In the genomic region with DNA sequence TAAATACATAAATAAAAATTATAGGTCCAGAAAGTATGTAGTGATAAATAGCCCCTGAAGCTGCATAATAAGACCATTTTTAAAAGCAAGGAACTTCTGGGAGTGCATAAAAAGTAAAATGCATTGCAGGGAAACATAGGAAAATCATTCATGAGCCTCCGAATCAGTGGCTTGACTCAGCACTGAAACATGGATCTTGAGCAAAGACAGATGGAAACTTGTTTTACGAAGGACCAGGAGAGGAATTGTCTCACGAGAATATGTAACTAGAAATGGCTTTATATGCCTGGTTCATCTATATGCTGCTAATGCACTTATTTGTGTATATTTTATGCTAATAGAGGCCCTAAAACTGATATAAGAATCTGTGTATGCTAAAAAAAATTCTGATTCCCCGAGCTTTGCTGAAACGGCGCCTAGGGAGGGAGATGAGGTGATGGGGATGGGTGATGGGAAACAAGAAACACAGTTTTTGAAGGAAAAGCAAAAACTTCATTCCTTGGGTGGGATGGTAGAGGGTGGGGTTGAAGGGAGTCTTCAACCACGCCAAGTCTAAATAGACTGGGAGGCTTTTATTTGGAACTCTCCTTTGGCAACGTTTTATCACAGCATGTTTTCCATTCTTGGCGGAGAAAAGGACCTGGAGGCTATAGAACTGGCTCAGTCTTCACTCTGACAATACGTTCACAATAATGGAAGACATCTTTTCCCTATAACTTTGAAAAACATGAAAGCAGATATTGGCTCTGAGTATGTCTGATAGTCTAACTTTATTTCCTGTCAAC, we compare ENCODE assay signal across 23 cellular contexts. TPM values are rescaled to one million over a fixed set of nuclear protein-coding genes. Genes with fewer than 3 reads are reported as not detected.
DNase-seq lines count a peak whose midpoint lies in the region; ATAC-seq, FAIRE-seq and TF ChIP-seq lines count a peak whose summit lies in the region.
"Had no signal": no experiment of that assay in that cellular context is flagged by ENCODE, and none has a peak within 500 bp of the region (broad histone marks: within the 10 kb centered on the region; RNA-seq: fewer than 3 reads in every experiment).

No MANE protein-coding gene starts in this region.

- H2AFZ ChIP-seq in ACC112 (ENCODE audit: low read length, unreplicated experiment) (peak overlapping the region; percentile 31), keratinocyte (ENCODE audit: control insufficient read depth, low read length) (peak overlapping the region; percentile 20)

- H3K4me2 ChIP-seq in keratinocyte (ENCODE audit: control insufficient read depth, extremely low read depth, insufficient read depth, low read depth, low read length): peak overlapping the region; percentile 32
- H3K4me2 ChIP-seq: BLaER1 had no signal

- dilution Hi-C loops in keratinocyte (cut with MboI; ENCODE audit: extremely low pct_ligation_motif_present, low sequenced_read_pairs): no loop called here

- peaks cover 32% of the 10 kb centered on the region for H3K4me1 Mint-ChIP-seq in HFFc6 (ENCODE audit: low read depth)

- peak overlapping the region; percentile 52; the same call in 1 of the 2 replicates for H3K4me3 Mint-ChIP-seq in HFFc6
- H3K4me3 Mint-ChIP-seq: CD4-positive, alpha-beta memory T cell had no signal

- H3K27me3 Mint-ChIP-seq in HFFc6 (ENCODE audit: insufficient read depth): peaks cover 9% of the 10 kb centered on the region

- no peaks in the 10 kb centered on the region for H3K9me3 Mint-ChIP-seq in HFFc6
- H3K9me3 Mint-ChIP-seq: CD4-positive, alpha-beta memory T cell had no signal

- H3K27ac ChIP-seq in ACC112 (ENCODE audit: low read depth, low read length): no peak overlapping the region
- no peak overlapping the region for H3K27ac ChIP-seq in keratinocyte (ENCODE audit: control insufficient read depth, insufficient read depth, low read length)
- H3K27ac ChIP-seq in prostate gland: no peak overlapping the region
- H3K27ac ChIP-seq: BLaER1 had no signal

- no peaks in the 10 kb centered on the region for H3K36me3 ChIP-seq in ACC112 (ENCODE audit: insufficient read depth, low read length)
- no peaks in the 10 kb centered on the region for H3K36me3 ChIP-seq in adipocyte (ENCODE audit: control insufficient read depth, insufficient read depth, low read length, severe bottlenecking)
- no peaks in the 10 kb centered on the region for H3K36me3 ChIP-seq in keratinocyte (ENCODE audit: control insufficient read depth in 2 of 2, extremely low read depth in 1 of 2, insufficient read depth in 2 of 2, low read length in 2 of 2)
- H3K36me3 ChIP-seq in prostate gland: no peaks in the 10 kb centered on the region
- H3K36me3 ChIP-seq in H7 (replicated peaks; ENCODE audit: control insufficient read depth, insufficient read depth, low read length): no peaks in the 10 kb centered on the region
- H3K36me3 ChIP-seq: BLaER1 had no signal

- DNase-seq in HFFc6 (no peak), adipocyte (ENCODE audit: low read depth) (no peak), keratinocyte (ENCODE audit: low read depth, low spot score) (no peak), prostate gland (ENCODE audit: low spot score) (no peak), H7 (no peak), cerebellum (ENCODE audit: low spot score) (no peak)
- DNase-seq: Calu3, EL, NCI-H1092 treated with DMSO at 0.1 percent for 48 hours, NCI-H146, NCI-H2029 treated with DMSO at 0.1 percent for 48 hours, NCI-H446 treated with DMSO at 0.1 percent for 48 hours had no signal

- H3K4me3 ChIP-seq in ACC112 (ENCODE audit: low read depth, low read length) (peak overlapping the region; percentile 37), adipocyte (ENCODE audit: low read length) (peak overlapping the region; percentile 64), keratinocyte (ENCODE audit: control insufficient read depth in 2 of 3, extremely low read depth in 1 of 3, insufficient read depth in 2 of 3, low read depth in 1 of 3, low read length in 3 of 3) (no peak overlapping the region), prostate gland (no peak overlapping the region), H7 (ENCODE audit: insufficient read depth, low read depth, low read length) (no peak overlapping the region)
- H3K4me3 ChIP-seq: BLaER1, K562 had no signal

- no peak for TF ChIP-seq POLR2A in prostate gland (IDR thresholded peaks at IDR 0.05)

- H3K9me1 ChIP-seq in keratinocyte (ENCODE audit: control insufficient read depth, extremely low read depth, insufficient read depth, low read length): no peaks in the 10 kb centered on the region

- no peaks in the 10 kb centered on the region for H4K20me1 ChIP-seq in keratinocyte (ENCODE audit: control insufficient read depth, extremely low read depth, insufficient read depth, low read length)
- H4K20me1 ChIP-seq: BLaER1 had no signal

- no peaks in the 10 kb centered on the region for H3K36me3 Mint-ChIP-seq in HFFc6 (ENCODE audit: low read depth)
- H3K36me3 Mint-ChIP-seq: CD4-positive, alpha-beta memory T cell had no signal

- H3K27ac Mint-ChIP-seq in HFFc6: peak overlapping the region; percentile 16; the same call in 1 of the 2 replicates
- H3K27ac Mint-ChIP-seq: CD4-positive, alpha-beta memory T cell had no signal

- peaks cover 18% of the 10 kb centered on the region for H3K4me1 ChIP-seq in ACC112 (ENCODE audit: control insufficient read depth, insufficient read depth, low read length, unreplicated experiment)
- H3K4me1 ChIP-seq in adipocyte (ENCODE audit: control insufficient read depth, insufficient read depth, low read length): peaks cover 29% of the 10 kb centered on the region
- peaks cover 5% of the 10 kb centered on the region for H3K4me1 ChIP-seq in keratinocyte (ENCODE audit: control insufficient read depth, extremely low read depth, insufficient read depth, low read length)
- no peaks in the 10 kb centered on the region for H3K4me1 ChIP-seq in prostate gland (replicated peaks)
- H3K4me1 ChIP-seq: BLaER1 had no signal

- intact Hi-C loops in prostate gland (cut with DNase I): no loop called here

- H3K9ac ChIP-seq in adipocyte (ENCODE audit: low read length): peak overlapping the region; percentile 53
- no peak overlapping the region for H3K9ac ChIP-seq in keratinocyte (ENCODE audit: control insufficient read depth, extremely low read depth, insufficient read depth, low read length)
- H3K9ac ChIP-seq: BLaER1 had no signal

- H3K79me2 ChIP-seq in ACC112 (ENCODE audit: control insufficient read depth, insufficient read depth, low read length, unreplicated experiment): no peaks in the 10 kb centered on the region
- H3K79me2 ChIP-seq in keratinocyte (ENCODE audit: control insufficient read depth, insufficient read depth, low read length): no peaks in the 10 kb centered on the region

- no peak for FAIRE-seq in keratinocyte (lab: Jason Lieb, UNC)
- FAIRE-seq: GM12891, GM18507, K562, RCC 7860 had no signal

- 40% methylated on average over 10 of the region's 10 CpGs for WGBS in prostate gland

- no peak for ATAC-seq in HG03439 (IDR thresholded peaks at IDR 0.05; ENCODE audit: unreplicated experiment)
- ATAC-seq: K562, Right ventricle myocardium inferior had no signal

- TF ChIP-seq CTCF in HFFc6 (IDR thresholded peaks at IDR 0.05) (no peak), keratinocyte (optimal IDR thresholded peaks at IDR 0.05 in 1 of 3, IDR thresholded peaks at IDR 0.05 in 1 of 3, conservative IDR thresholded peaks at IDR 0.05 in 1 of 3; ENCODE audit: extremely low read depth in 1 of 3, insufficient read depth in 2 of 3, low read length in 3 of 3) (no peak), prostate gland (IDR thresholded peaks at IDR 0.05) (no peak)

- no peaks in the 10 kb centered on the region for H3K9me3 ChIP-seq in adipocyte (ENCODE audit: control insufficient read depth, low read length)
- H3K9me3 ChIP-seq in keratinocyte (ENCODE audit: control insufficient read depth, low read depth, low read length): no peaks in the 10 kb centered on the region
- H3K9me3 ChIP-seq in prostate gland: no peaks in the 10 kb centered on the region
- H3K9me3 ChIP-seq: BLaER1 had no signal

- H3K27me3 ChIP-seq in ACC112 (ENCODE audit: insufficient read depth, low read length): no peaks in the 10 kb centered on the region
- no peaks in the 10 kb centered on the region for H3K27me3 ChIP-seq in adipocyte (replicated peaks; ENCODE audit: control insufficient read depth, insufficient read depth, low read length)
- peaks cover 9% of the 10 kb centered on the region for H3K27me3 ChIP-seq in keratinocyte (ENCODE audit: control insufficient read depth, extremely low read depth, insufficient read depth, low read length)
- no peaks in the 10 kb centered on the region for H3K27me3 ChIP-seq in prostate gland (replicated peaks; ENCODE audit: insufficient read depth)
- H3K27me3 ChIP-seq in H7 (ENCODE audit: control insufficient read depth, insufficient read depth, low read length): no peaks in the 10 kb centered on the region; the same call in 1 of the 2 replicates
- H3K27me3 ChIP-seq: BLaER1 had no signal

RNA-seq across cellular contexts. Expression of a gene that starts 14.5 kb away (rescaled TPM):
- total RNA-seq in HFFc6 (2021; fragmentation: NEBNext Ultra II Directional; extraction: Animal tissue kit (Norgen Biotek cat#: 25700)): not detected
- 5.6 to 8.7 TPM (median 8.1 TPM) in 3 replicates for polyA plus RNA-seq in keratinocyte
- 5.7 TPM for polyA plus RNA-seq in keratinocyte (2011; ENCODE audit: low read depth)
- 6.8 and 8.1 TPM in 2 replicates for polyA plus RNA-seq in keratinocyte (2011; cell fraction: cytosol; rRNA removed)
- polyA plus RNA-seq in keratinocyte (2011; cell fraction: nucleus; rRNA removed): 8.0 and 8.3 TPM in 2 replicates
- polyA plus RNA-seq in keratinocyte (2012; ENCODE audit: low replicate concordance): 12.9 and 13.9 TPM in 2 replicates
- polyA minus RNA-seq in keratinocyte: 5.2 to 23.4 TPM (median 6.1 TPM) in 3 replicates
- polyA minus RNA-seq in keratinocyte (2011; cell fraction: cytosol; rRNA and poly(A)+ RNA removed): 25.9 TPM
- polyA minus RNA-seq in keratinocyte (2011; cell fraction: nucleus; rRNA and poly(A)+ RNA removed): 11.1 and 12.2 TPM in 2 replicates
- total RNA-seq in prostate gland (10 to 100 TPM; 57.1 to 98.5 TPM), cerebellum (0.27 TPM)
- 1.1 and 2.8 TPM in 2 replicates for total RNA-seq in H7 (2014; rRNA removed; shearing (Covaris generic))
- total RNA-seq: A172, H4 had no signal
- polyA plus RNA-seq: K562 had no signal

RNA-seq across cellular contexts. Expression of a gene that starts 54.8 kb away (rescaled TPM):
- total RNA-seq in HFFc6 (2021; fragmentation: NEBNext Ultra II Directional; extraction: Animal tissue kit (Norgen Biotek cat#: 25700)): 1 to 10 TPM in 1 of 6 experiments, under 1 TPM in 5; 0.17 to 1.2 (median 0.35) TPM
- polyA plus RNA-seq in keratinocyte: 12.0 to 13.7 TPM (median 12.0 TPM) in 3 replicates
- 25.3 TPM for polyA plus RNA-seq in keratinocyte (2011; ENCODE audit: low read depth)
- polyA plus RNA-seq in keratinocyte (2011; cell fraction: cytosol; rRNA removed): 11.7 and 12.1 TPM in 2 replicates
- polyA plus RNA-seq in keratinocyte (2011; cell fraction: nucleus; rRNA removed): 14.1 and 17.1 TPM in 2 replicates
- polyA plus RNA-seq in keratinocyte (2012; ENCODE audit: low replicate concordance): 6.9 and 21.5 TPM in 2 replicates
- polyA minus RNA-seq in keratinocyte: 20.1 to 34.5 TPM (median 31.4 TPM) in 3 replicates
- polyA minus RNA-seq in keratinocyte (2011; cell fraction: cytosol; rRNA and poly(A)+ RNA removed): 24.6 TPM
- polyA minus RNA-seq in keratinocyte (2011; cell fraction: nucleus; rRNA and poly(A)+ RNA removed): 18.3 and 32.3 TPM in 2 replicates
- total RNA-seq in prostate gland: 10 to 100 TPM; 27.6 to 33.9 TPM
- total RNA-seq in H7 (2014; rRNA removed; shearing (Covaris generic)): 6.3 and 14.9 TPM in 2 replicates
- total RNA-seq in cerebellum: 11.0 TPM

Comparison
In these comparisons a context has a peak if more than half of its experiments do, and no peak if none do; other contexts are left out.
1. H3K4me3 ChIP-seq: peak in ACC112 (single experiment) and adipocyte (single experiment); none in keratinocyte (0 of 3), prostate gland (0 of 2) and H7 (single experiment).
2. RNA of a gene that starts 14.5 kb away (total RNA-seq): 57.1 to 98.5 TPM in prostate gland; 1.1 to 2.8 TPM in H7, 0.27 TPM in cerebellum (single experiment) and not detected in HFFc6; every median in the first group is over 10 times any median in the second.